Comparison of ENCODE assay signal across 9 cellular contexts in genomic region chr6:132830236-132830799, GRCh38. TPM values are rescaled to one million over a fixed set of nuclear protein-coding genes. Genes with fewer than 3 reads are reported as not detected.
DNase-seq lines count a peak whose midpoint lies in the region; ATAC-seq and TF ChIP-seq lines count a peak whose summit lies in the region.
"Had no signal": no experiment of that assay in that cellular context is flagged by ENCODE, and none has a peak within 500 bp of the region (broad histone marks: within the 10 kb centered on the region; RNA-seq: fewer than 3 reads in every experiment).

No MANE protein-coding gene starts in this region.

- H3K36me3 Mint-ChIP-seq in glutamatergic neuron (ENCODE audit: unreplicated experiment): no peaks in the 10 kb centered on the region

- H3K27me3 Mint-ChIP-seq in glutamatergic neuron (ENCODE audit: unreplicated experiment): no peaks in the 10 kb centered on the region

- no peaks in the 10 kb centered on the region for H3K4me1 Mint-ChIP-seq in glutamatergic neuron (ENCODE audit: low read depth, unreplicated experiment)

- TF ChIP-seq EP300 in Ishikawa (IDR thresholded peaks at IDR 0.05; ENCODE audit: borderline replicate concordance): no peak

- TF ChIP-seq CTCF in glutamatergic neuron (IDR thresholded peaks at IDR 0.05; ENCODE audit: partially characterized antibody, unreplicated experiment): peak; percentile 10

- no peak overlapping the region for H3K27ac Mint-ChIP-seq in glutamatergic neuron (ENCODE audit: unreplicated experiment)

- DNase-seq in DMS 273 (lab: John Stamatoyannopoulos, UW; ENCODE audit: unreplicated experiment) (peak; percentile 78), SHP77 (lab: John Stamatoyannopoulos, UW) (peak; percentile 69 to 74), glutamatergic neuron (no peak), ureter (ENCODE audit: low spot score) (no peak), hepatic stellate cell (ENCODE audit: low spot score) (no peak)
- DNase-seq: gastrocnemius medialis had no signal

- H3K4me3 Mint-ChIP-seq in glutamatergic neuron (ENCODE audit: unreplicated experiment): no peak overlapping the region

- peak; percentile 86 for TF ChIP-seq RAD21 in Ishikawa (IDR thresholded peaks at IDR 0.05; ENCODE audit: low read depth)

- ATAC-seq in activated CD4-positive, CD25-positive, alpha-beta regulatory T cell treated with anti-CD3 and anti-CD28 coated beads, Interleukin-2, amount 50 U/mL, for 24 hours: no peak
- ATAC-seq in GM19397 (IDR thresholded peaks at IDR 0.05; ENCODE audit: unreplicated experiment): no peak

- H3K9me3 Mint-ChIP-seq in glutamatergic neuron (ENCODE audit: unreplicated experiment): no peaks in the 10 kb centered on the region

TF ChIP-seq in Ishikawa, 13 proteins besides CTCF, POLR2A, EP300 and RAD21:
- no peak for TF ChIP-seq TCF12 (IDR thresholded peaks at IDR 0.05; ENCODE audit: low read depth)
- TF ChIP-seq MAX (IDR thresholded peaks at IDR 0.05): no peak
- no peak for TF ChIP-seq EGR1 (IDR thresholded peaks at IDR 0.05)
- no peak for TF ChIP-seq REST (IDR thresholded peaks at IDR 0.05; ENCODE audit: low read depth)
- no peak for TF ChIP-seq TAF1 (IDR thresholded peaks at IDR 0.05; ENCODE audit: low read depth)
- no peak for TF ChIP-seq YY1 (IDR thresholded peaks at IDR 0.05; ENCODE audit: low read depth)

RNA-seq across cellular contexts. Expression of gene RPS12, which starts 15.9 kb away (rescaled TPM):
- total RNA-seq in glutamatergic neuron (ENCODE audit: unreplicated experiment) (432 TPM), ureter (1,065 TPM)

RNA-seq across cellular contexts. Expression of gene SLC18B1, which starts 31.9 kb away (rescaled TPM):
- total RNA-seq in glutamatergic neuron (ENCODE audit: unreplicated experiment) (5.8 TPM), ureter (12.8 TPM)

Comparison
In these comparisons a context has a peak if more than half of its experiments do, and no peak if none do; other contexts are left out.
1. DNase-seq: peak in DMS 273 (single experiment) and SHP77 (2 of 2); none in glutamatergic neuron (single experiment), ureter (single experiment) and hepatic stellate cell (single experiment).